ENCODE assay signal across 19 cellular contexts in the genomic region with DNA sequence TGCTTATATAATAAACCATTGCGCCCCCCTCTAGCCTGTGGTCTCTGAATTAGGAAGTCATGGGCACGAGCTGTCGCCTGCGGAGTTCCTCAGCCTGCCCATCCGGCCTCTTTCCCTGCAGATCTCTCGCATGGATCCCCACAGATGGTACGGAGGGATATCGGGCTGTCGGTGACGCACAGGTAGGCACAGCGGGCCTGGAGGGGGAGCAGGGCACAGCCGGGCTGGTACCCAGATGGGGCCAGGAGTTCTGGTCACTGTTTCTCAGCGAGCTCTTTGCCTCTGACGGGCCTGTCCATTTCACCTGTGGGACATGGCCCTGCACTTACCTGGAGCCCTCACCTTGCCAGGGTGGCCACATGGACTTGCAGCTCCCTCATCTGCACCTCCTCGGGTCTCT. TPM values are rescaled to one million over a fixed set of nuclear protein-coding genes. Genes with fewer than 3 reads are reported as not detected.
A peak's percentile ranks its signal among the peaks of the same experiment; 100 is the strongest.
DNase-seq lines count a peak whose midpoint lies in the region; ATAC-seq, FAIRE-seq and TF ChIP-seq lines count a peak whose summit lies in the region.
"Had no signal": no experiment of that assay in that cellular context is flagged by ENCODE, and none has a peak within 500 bp of the region (broad histone marks: within the 10 kb centered on the region; RNA-seq: fewer than 3 reads in every experiment).

No MANE protein-coding gene starts in this region.

- in situ Hi-C loops in K562 (cut with MboI): no loop called here

- no peak overlapping the region for H2BK15ac ChIP-seq in neuronal stem cell (ENCODE audit: low read length)

- peaks cover 35% of the 10 kb centered on the region for H3F3A ChIP-seq in smooth muscle cell (ENCODE audit: low read depth)

- no peak for FAIRE-seq in K562 (lab: Jason Lieb, UNC)
- FAIRE-seq: GM12878, GM19239 had no signal

- no peak for TF ChIP-seq RAD21 in K562 (CRISPR knock-in tag; conservative IDR thresholded peaks at IDR 0.05 in 1 of 2, IDR thresholded peaks at IDR 0.05 in 1 of 2)

- no peak overlapping the region for H3K4me2 ChIP-seq in K562 (ENCODE audit: insufficient read depth, low read length)
- H3K4me2 ChIP-seq in neuronal stem cell (ENCODE audit: insufficient read depth, low read length, poor library complexity, severe bottlenecking): no peak overlapping the region
- no peak overlapping the region for H3K4me2 ChIP-seq in smooth muscle cell
- H3K4me2 ChIP-seq: GM23338 had no signal

- intact Hi-C loops in K562 (cut with micrococcal nuclease) (no loop called here), left colon (cut with DNase I, micrococcal nuclease) (no loop called here)

- WGBS in K562 (ENCODE audit: insufficient coverage, low coverage, missing lambda C conversion rate): 92% methylated on average over 11 of the region's 15 CpGs
- WGBS in neuronal stem cell (ENCODE audit: extremely low coverage in 2 of 2, insufficient read length in 2 of 2, insufficient replicate concordance in 1 of 2), 2 donors: no CpG with 5 or more reads among the region's 15 CpGs
- WGBS in smooth muscle cell (ENCODE audit: low lambda C conversion rate): 96% methylated on average over 14 of the region's 15 CpGs

- H2AK5ac ChIP-seq in neuronal stem cell (ENCODE audit: low read depth, low read length): no peak overlapping the region

- H3K23ac ChIP-seq in neuronal stem cell (ENCODE audit: low read depth, low read length, poor library complexity): no peak overlapping the region

- H4K20me1 ChIP-seq in K562 (replicated peaks; ENCODE audit: control insufficient read depth, insufficient read depth, low read length) (no peaks in the 10 kb centered on the region), smooth muscle cell (ENCODE audit: low read depth) (no peaks in the 10 kb centered on the region)

- no peak overlapping the region for H3K18ac ChIP-seq in neuronal stem cell (ENCODE audit: low read length)

- H3K27ac ChIP-seq in K562 (ENCODE audit: extremely low read depth, low read depth, low read length) (no peak overlapping the region), neuronal stem cell (replicated peaks; ENCODE audit: low read length) (no peak overlapping the region), smooth muscle cell (ENCODE audit: low read depth) (peak overlapping the region; percentile 12)

- DNase-seq in K562 (ENCODE audit: extremely low read depth in 1 of 4, low spot score in 3 of 4) (no peak), neuronal stem cell (ENCODE audit: low spot score) (no peak), smooth muscle cell (lab: John Stamatoyannopoulos, UW; ENCODE audit: unreplicated experiment) (no peak), DMS 273 (lab: John Stamatoyannopoulos, UW; ENCODE audit: unreplicated experiment) (no peak), T-helper 9 cell (no peak), left colon (no peak)
- DNase-seq: C1 segment of cervical spinal cord; Caco-2; CD8-positive, alpha-beta T cell; DMS 273 treated with DMSO at 0.1 percent for 48 hours; DMS79; EL; GDM1; H9 had no signal

- H3K36me3 ChIP-seq in K562 (ENCODE audit: control insufficient read depth, insufficient read depth, low read length) (peaks cover 91% of the 10 kb centered on the region), neuronal stem cell (replicated peaks in 1 of 2; ENCODE audit: control insufficient read depth in 2 of 2, insufficient read depth in 2 of 2, low read length in 2 of 2) (peaks cover 0 to 5% of the 10 kb centered on the region in 2 donors), smooth muscle cell (ENCODE audit: low read depth) (peaks cover 14% of the 10 kb centered on the region)

- POLR2A ChIA-PET in K562 (lab: Yijun Ruan, JAX): interaction anchor here (0.5 to 4.3 kb wide), 5 partner anchors 8 to 222 kb away, joined by 3 to 31 read pairs (median 5); no protein-coding TSS in a partner anchor

- no peak overlapping the region for H3K14ac ChIP-seq in neuronal stem cell (ENCODE audit: low read length)

- no peaks in the 10 kb centered on the region for H3K9me1 ChIP-seq in K562 (ENCODE audit: control insufficient read depth, insufficient read depth, low read length)

- H3K79me1 ChIP-seq in neuronal stem cell (ENCODE audit: low read depth, low read length): no peaks in the 10 kb centered on the region

- H3K79me2 ChIP-seq in K562 (ENCODE audit: control insufficient read depth, insufficient read depth, low read length) (peaks cover 8% of the 10 kb centered on the region; the same call in 1 of the 3 replicates), smooth muscle cell (ENCODE audit: low read depth) (peaks cover 13% of the 10 kb centered on the region)

- CTCF ChIA-PET in K562 (lab: Yijun Ruan, JAX; ENCODE audit: low intra/inter-chr PET ratio): no interaction called here

- H3K9ac ChIP-seq in K562 (ENCODE audit: insufficient read depth in 1 of 2, low read depth in 2 of 2, low read length in 2 of 2) (peak overlapping the region in 1 of 2 experiments; percentile 14; a peak in 2 of 4 replicates), neuronal stem cell (ENCODE audit: low read depth, low read length, poor library complexity) (peak overlapping the region; percentile 14), smooth muscle cell (ENCODE audit: low read depth) (no peak overlapping the region)

- H3K9me3 ChIP-seq in K562 (replicated peaks; ENCODE audit: control insufficient read depth, insufficient read depth, low read depth, low read length) (no peaks in the 10 kb centered on the region), neuronal stem cell (replicated peaks in 1 of 2; ENCODE audit: control insufficient read depth in 2 of 2, insufficient read depth in 1 of 2, low read depth in 1 of 2, low read length in 2 of 2) (no peaks in the 10 kb centered on the region), smooth muscle cell (replicated peaks; ENCODE audit: low read depth) (no peaks in the 10 kb centered on the region)
- H3K9me3 ChIP-seq: Caco-2 had no signal

- peak overlapping the region; percentile 56 for H2BK5ac ChIP-seq in neuronal stem cell (ENCODE audit: low read length)

- H3K4me1 ChIP-seq in K562 (replicated peaks in 1 of 2; ENCODE audit: control insufficient read depth in 2 of 2, insufficient read depth in 2 of 2, low read length in 2 of 2) (peaks cover 16 to 29% of the 10 kb centered on the region in 2 experiments; a peak in 4 of 5 replicates), neuronal stem cell (ENCODE audit: control insufficient read depth in 2 of 2, insufficient read depth in 1 of 2, low read depth in 1 of 2, low read length in 2 of 2) (no peaks in the 10 kb centered on the region), smooth muscle cell (ENCODE audit: low read depth) (peaks cover 5% of the 10 kb centered on the region)
- H3K4me1 ChIP-seq: Caco-2 had no signal

- no peak for TF ChIP-seq POLR2A in K562 (conservative IDR thresholded peaks at IDR 0.05)

- H3K4ac ChIP-seq in neuronal stem cell (ENCODE audit: low read length): no peak overlapping the region

- TF ChIP-seq CTCF in K562 (IDR thresholded peaks at IDR 0.05 in 2 of 3, conservative IDR thresholded peaks at IDR 0.05 in 1 of 3; ENCODE audit: insufficient read depth in 2 of 3, low read depth in 1 of 3, low read length in 3 of 3): no peak
- TF ChIP-seq CTCF in smooth muscle cell (IDR thresholded peaks at IDR 0.05; ENCODE audit: borderline replicate concordance, insufficient read depth, poor library complexity, severe bottlenecking): no peak

- no peak overlapping the region for H4K91ac ChIP-seq in neuronal stem cell (ENCODE audit: low read depth, low read length, poor library complexity)

- no peak for TF ChIP-seq EP300 in K562 (IDR thresholded peaks at IDR 0.05; ENCODE audit: low read length)

- H2BK120ac ChIP-seq in neuronal stem cell (ENCODE audit: low read depth, low read length): no peak overlapping the region

- H3K27me3 ChIP-seq in K562 (ENCODE audit: control insufficient read depth in 2 of 2, insufficient read depth in 2 of 2, low read length in 2 of 2) (no peaks in the 10 kb centered on the region), neuronal stem cell (ENCODE audit: control insufficient read depth in 3 of 3, insufficient read depth in 3 of 3, low read depth in 1 of 3, low read length in 3 of 3) (no peaks in the 10 kb centered on the region), smooth muscle cell (ENCODE audit: low read depth) (no peaks in the 10 kb centered on the region)

- no TSS peak for BruUV-seq in K562 (replicated peaks; lab: Mats Ljungman, UMichigan)

- H2BK12ac ChIP-seq in neuronal stem cell (ENCODE audit: low read length): no peak overlapping the region

- H2AFZ ChIP-seq in K562 (ENCODE audit: low read depth, low read length) (no peak overlapping the region), neuronal stem cell (ENCODE audit: low read length) (no peak overlapping the region), smooth muscle cell (ENCODE audit: low read depth) (no peak overlapping the region)
- H2AFZ ChIP-seq: GM23338 had no signal

- ATAC-seq in K562: no peak
- ATAC-seq in GM21737 (IDR thresholded peaks at IDR 0.05; ENCODE audit: unreplicated experiment): no peak
- ATAC-seq in left colon: no peak
- ATAC-seq: CD8-positive, alpha-beta T cell; GM12878; GM23338; HCT116 had no signal

- H3K4me3 ChIP-seq in K562: no peak overlapping the region
- H3K4me3 ChIP-seq in neuronal stem cell (ENCODE audit: low read length in 2 of 2): no peak overlapping the region
- no peak overlapping the region for H3K4me3 ChIP-seq in smooth muscle cell
- H3K4me3 ChIP-seq: GM12878, GM23338 had no signal

- H4K8ac ChIP-seq in neuronal stem cell (ENCODE audit: low read depth, low read length): no peak overlapping the region

RNA-seq across cellular contexts. Expression of a gene that starts 42.6 kb away (rescaled TPM):
- 22.6 and 54.0 TPM in 2 replicates for total RNA-seq in K562 (2011; cell fraction: chromatin; rRNA removed; ENCODE audit: low replicate concordance)
- 22.5 and 24.7 TPM in 2 replicates for total RNA-seq in K562 (2011; cell fraction: nucleolus; rRNA removed)
- 26.1 and 40.6 TPM in 2 replicates for total RNA-seq in K562 (2011; cell fraction: nucleoplasm; rRNA removed)
- total RNA-seq in K562 (2014; rRNA removed): 2.8 and 3.0 TPM in 2 replicates
- total RNA-seq in K562 (2014; rRNA removed; fragmentation: Illumina TruSeq; extraction: Trizol): 1.7 and 2.0 TPM in 2 replicates
- total RNA-seq in K562 (2015; rRNA removed; fragmentation: Illumina TruSeq; extraction: Trizol): 3.7 and 4.8 TPM in 2 replicates
- 4.6 and 5.0 TPM in 2 replicates for total RNA-seq in K562 (2021)
- polyA plus RNA-seq in K562 (2011; rRNA removed): 1.5 and 7.3 TPM in 2 replicates
- polyA plus RNA-seq in K562 (2011; cell fraction: cytosol; rRNA removed): 3.5 and 4.4 TPM in 2 replicates
- 11.1 and 15.7 TPM in 2 replicates for polyA plus RNA-seq in K562 (2011; cell fraction: nucleus; rRNA removed)
- polyA plus RNA-seq in K562 (2012): 9.1 and 14.2 TPM in 2 replicates
- 3.8 and 5.8 TPM in 2 replicates for polyA plus RNA-seq in K562 (2014; fragmentation: Illumina TruSeq; extraction: Trizol)
- under 1 TPM; 0.45 to 0.77 TPM for polyA plus RNA-seq in K562 (2014; fragmentation: Nextera tagmentation; extraction: Ambion mirVana)
- polyA plus RNA-seq in K562 (2014; rRNA removed): 5.6 and 6.9 TPM in 2 replicates
- polyA minus RNA-seq in K562 (2011; rRNA and poly(A)+ RNA removed): 3.0 and 4.4 TPM in 2 replicates
- polyA minus RNA-seq in K562 (2011; cell fraction: cytosol; rRNA and poly(A)+ RNA removed): 1.9 and 2.5 TPM in 2 replicates
- polyA minus RNA-seq in K562 (2011; cell fraction: nucleus; rRNA and poly(A)+ RNA removed): 3.1 and 7.2 TPM in 2 replicates
- 1.3 TPM for polyA plus RNA-seq in neuronal stem cell (2013, experiment 1 of 2)
- polyA plus RNA-seq in neuronal stem cell (2013, experiment 2 of 2): 1.8 TPM
- total RNA-seq in smooth muscle cell: 5.8 and 20.6 TPM in 2 replicates
- polyA plus RNA-seq in smooth muscle cell: 9.7 and 21.7 TPM in 2 replicates
- 100 to 1,000 TPM; 230 to 514 TPM for total RNA-seq in left colon

Comparison
In these comparisons a context has a peak if more than half of its experiments do, and no peak if none do; other contexts are left out.
1. RNA of a gene that starts 42.6 kb away (total RNA-seq): 230 to 514 TPM in left colon; 5.8 to 20.6 TPM in smooth muscle cell and 1.7 to 54.0 TPM in K562; every median in the first group is over 4 times any median in the second.